In the genomic region with DNA sequence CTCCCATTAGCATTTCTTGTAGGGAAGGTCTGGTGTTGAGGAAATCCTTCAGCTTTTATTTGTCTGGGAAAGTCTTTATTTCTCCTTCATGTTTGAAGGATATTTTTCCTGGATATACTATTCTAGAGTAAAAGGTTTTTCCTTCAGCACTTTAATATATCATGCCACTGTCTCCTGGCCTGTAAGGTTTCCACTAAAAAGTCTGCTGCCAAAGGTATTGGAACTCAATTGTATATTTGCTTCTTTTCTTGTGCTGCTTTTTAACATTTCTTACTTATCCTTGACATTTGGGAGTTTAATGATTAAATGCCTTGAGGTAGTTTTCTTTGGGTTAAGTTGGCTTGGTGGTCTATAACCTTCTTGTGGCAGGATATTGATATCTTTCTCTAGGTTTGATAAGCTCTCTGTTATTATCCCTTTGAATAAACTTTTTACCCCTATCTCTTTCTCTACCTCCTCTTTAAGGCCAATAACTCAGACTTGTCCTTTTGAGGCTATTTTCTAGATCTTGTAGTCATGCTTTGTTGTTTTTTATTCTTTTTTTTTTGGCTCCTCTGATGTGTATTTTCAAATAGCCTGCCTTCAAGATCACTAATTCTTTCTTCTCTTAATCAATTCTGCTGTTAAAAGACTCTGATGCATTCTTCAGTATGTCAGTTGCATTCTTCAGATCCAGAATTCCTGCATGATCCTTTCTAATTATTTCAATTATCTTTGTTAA, we compare ENCODE assay signal across 2 cellular contexts.
A peak's percentile ranks its signal among the peaks of the same experiment; 100 is the strongest.
TF ChIP-seq lines count a peak whose summit lies in the region.

No MANE protein-coding gene starts in this region.

TF ChIP-seq in HepG2, 621 proteins besides CTCF, POLR2A, EP300 and RAD21:
- TF ChIP-seq THAP8 (CRISPR knock-in tag; IDR thresholded peaks at IDR 0.05; ENCODE audit: borderline replicate concordance): no peak
- no peak for TF ChIP-seq E2F2 (CRISPR knock-in tag; IDR thresholded peaks at IDR 0.05; ENCODE audit: borderline replicate concordance)
- TF ChIP-seq CREBL2 (CRISPR knock-in tag; IDR thresholded peaks at IDR 0.05; ENCODE audit: borderline replicate concordance): no peak
- no peak for TF ChIP-seq NFIC (IDR thresholded peaks at IDR 0.05; ENCODE audit: low read length)
- peak; percentile 96 for TF ChIP-seq ZNF317 (CRISPR knock-in tag; IDR thresholded peaks at IDR 0.05)
- no peak for TF ChIP-seq KAT7 (CRISPR knock-in tag; IDR thresholded peaks at IDR 0.05; ENCODE audit: borderline replicate concordance)
- TF ChIP-seq SAP130 (CRISPR knock-in tag; IDR thresholded peaks at IDR 0.05; ENCODE audit: low read depth): no peak
- no peak for TF ChIP-seq ZNF513 (CRISPR knock-in tag; conservative IDR thresholded peaks at IDR 0.05)
- TF ChIP-seq CREB1 (IDR thresholded peaks at IDR 0.05): no peak
- TF ChIP-seq CREB1 (CRISPR knock-in tag; IDR thresholded peaks at IDR 0.05): no peak
- TF ChIP-seq SMAD1 (CRISPR knock-in tag; IDR thresholded peaks at IDR 0.05; ENCODE audit: borderline replicate concordance, low read depth): no peak
- peak; percentile 98 for TF ChIP-seq ZNF160 (CRISPR knock-in tag; IDR thresholded peaks at IDR 0.05)
- peak; percentile 56; the same call in 1 of the 2 replicates for TF ChIP-seq ARNT (IDR thresholded peaks at IDR 0.05)
- TF ChIP-seq ZFAT (CRISPR knock-in tag; conservative IDR thresholded peaks at IDR 0.05): no peak
- TF ChIP-seq MATR3 (CRISPR knock-in tag; IDR thresholded peaks at IDR 0.05): no peak
- no peak for TF ChIP-seq HDAC1 (CRISPR knock-in tag; IDR thresholded peaks at IDR 0.05)
- TF ChIP-seq DNMT1 (CRISPR knock-in tag; IDR thresholded peaks at IDR 0.05): no peak
- no peak for TF ChIP-seq FOXM1 (CRISPR knock-in tag; IDR thresholded peaks at IDR 0.05)
- no peak for TF ChIP-seq DMAP1 (CRISPR knock-in tag; IDR thresholded peaks at IDR 0.05)
- TF ChIP-seq HMGA1 (CRISPR knock-in tag; conservative IDR thresholded peaks at IDR 0.05): no peak
- TF ChIP-seq PAX8 (CRISPR knock-in tag; IDR thresholded peaks at IDR 0.05; ENCODE audit: borderline replicate concordance): no peak

TF ChIP-seq in K562, 482 proteins besides CTCF, POLR2A, EP300 and RAD21:
- TF ChIP-seq, protein P1, sequence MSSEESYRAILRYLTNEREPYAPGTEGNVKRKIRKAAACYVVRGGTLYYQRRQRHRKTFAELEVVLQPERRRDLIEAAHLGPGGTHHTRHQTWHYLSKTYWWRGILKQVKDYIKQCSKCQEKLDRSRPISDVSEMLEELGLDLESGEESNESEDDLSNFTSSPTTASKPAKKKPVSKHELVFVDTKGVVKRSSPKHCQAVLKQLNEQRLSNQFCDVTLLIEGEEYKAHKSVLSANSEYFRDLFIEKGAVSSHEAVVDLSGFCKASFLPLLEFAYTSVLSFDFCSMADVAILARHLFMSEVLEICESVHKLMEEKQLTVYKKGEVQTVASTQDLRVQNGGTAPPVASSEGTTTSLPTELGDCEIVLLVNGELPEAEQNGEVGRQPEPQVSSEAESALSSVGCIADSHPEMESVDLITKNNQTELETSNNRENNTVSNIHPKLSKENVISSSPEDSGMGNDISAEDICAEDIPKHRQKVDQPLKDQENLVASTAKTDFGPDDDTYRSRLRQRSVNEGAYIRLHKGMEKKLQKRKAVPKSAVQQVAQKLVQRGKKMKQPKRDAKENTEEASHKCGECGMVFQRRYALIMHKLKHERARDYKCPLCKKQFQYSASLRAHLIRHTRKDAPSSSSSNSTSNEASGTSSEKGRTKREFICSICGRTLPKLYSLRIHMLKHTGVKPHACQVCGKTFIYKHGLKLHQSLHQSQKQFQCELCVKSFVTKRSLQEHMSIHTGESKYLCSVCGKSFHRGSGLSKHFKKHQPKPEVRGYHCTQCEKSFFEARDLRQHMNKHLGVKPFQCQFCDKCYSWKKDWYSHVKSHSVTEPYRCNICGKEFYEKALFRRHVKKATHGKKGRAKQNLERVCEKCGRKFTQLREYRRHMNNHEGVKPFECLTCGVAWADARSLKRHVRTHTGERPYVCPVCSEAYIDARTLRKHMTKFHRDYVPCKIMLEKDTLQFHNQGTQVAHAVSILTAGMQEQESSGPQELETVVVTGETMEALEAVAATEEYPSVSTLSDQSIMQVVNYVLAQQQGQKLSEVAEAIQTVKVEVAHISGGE (CRISPR knock-in tag; IDR thresholded peaks at IDR 0.05): peak in 1 of 3 experiments; percentile 79; a peak in 2 of 6 replicates
- no peak for TF ChIP-seq NCOA4 (IDR thresholded peaks at IDR 0.05; ENCODE audit: partially characterized antibody)
- TF ChIP-seq, protein P2, sequence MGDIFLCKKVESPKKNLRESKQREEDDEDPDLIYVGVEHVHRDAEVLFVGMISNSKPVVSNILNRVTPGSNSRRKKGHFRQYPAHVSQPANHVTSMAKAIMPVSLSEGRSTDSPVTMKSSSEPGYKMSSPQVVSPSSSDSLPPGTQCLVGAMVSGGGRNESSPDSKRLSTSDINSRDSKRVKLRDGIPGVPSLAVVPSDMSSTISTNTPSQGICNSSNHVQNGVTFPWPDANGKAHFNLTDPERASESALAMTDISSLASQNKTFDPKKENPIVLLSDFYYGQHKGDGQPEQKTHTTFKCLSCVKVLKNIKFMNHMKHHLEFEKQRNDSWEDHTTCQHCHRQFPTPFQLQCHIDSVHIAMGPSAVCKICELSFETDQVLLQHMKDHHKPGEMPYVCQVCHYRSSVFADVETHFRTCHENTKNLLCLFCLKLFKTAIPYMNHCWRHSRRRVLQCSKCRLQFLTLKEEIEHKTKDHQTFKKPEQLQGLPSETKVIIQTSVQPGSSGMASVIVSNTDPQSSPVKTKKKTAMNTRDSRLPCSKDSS (IDR thresholded peaks at IDR 0.05; ENCODE audit: low read depth, partially characterized antibody): peak; percentile 26
